ENCODE assay signal across 2 cellular contexts in genomic region chr22:38122616-38123015, GRCh38.
TF ChIP-seq lines count a peak whose summit lies in the region.

No MANE protein-coding gene starts in this region.

TF ChIP-seq in Ishikawa, 13 proteins besides CTCF, POLR2A, EP300 and RAD21:
- TF ChIP-seq TCF12 (IDR thresholded peaks at IDR 0.05; ENCODE audit: low read depth) (peak; percentile 67; the same call in 1 of the 2 replicates), FOXM1 (IDR thresholded peaks at IDR 0.05; ENCODE audit: borderline replicate concordance, low read depth) (no peak), MAX (IDR thresholded peaks at IDR 0.05) (no peak), TEAD4 (IDR thresholded peaks at IDR 0.05) (peak; percentile 88)

TF ChIP-seq in GM12878, 131 proteins besides CTCF, POLR2A, EP300 and RAD21:
- no peak for TF ChIP-seq EGR1 (IDR thresholded peaks at IDR 0.05; ENCODE audit: borderline replicate concordance in 1 of 2, low read depth in 2 of 2, low read length in 2 of 2)
- TF ChIP-seq, protein P1, sequence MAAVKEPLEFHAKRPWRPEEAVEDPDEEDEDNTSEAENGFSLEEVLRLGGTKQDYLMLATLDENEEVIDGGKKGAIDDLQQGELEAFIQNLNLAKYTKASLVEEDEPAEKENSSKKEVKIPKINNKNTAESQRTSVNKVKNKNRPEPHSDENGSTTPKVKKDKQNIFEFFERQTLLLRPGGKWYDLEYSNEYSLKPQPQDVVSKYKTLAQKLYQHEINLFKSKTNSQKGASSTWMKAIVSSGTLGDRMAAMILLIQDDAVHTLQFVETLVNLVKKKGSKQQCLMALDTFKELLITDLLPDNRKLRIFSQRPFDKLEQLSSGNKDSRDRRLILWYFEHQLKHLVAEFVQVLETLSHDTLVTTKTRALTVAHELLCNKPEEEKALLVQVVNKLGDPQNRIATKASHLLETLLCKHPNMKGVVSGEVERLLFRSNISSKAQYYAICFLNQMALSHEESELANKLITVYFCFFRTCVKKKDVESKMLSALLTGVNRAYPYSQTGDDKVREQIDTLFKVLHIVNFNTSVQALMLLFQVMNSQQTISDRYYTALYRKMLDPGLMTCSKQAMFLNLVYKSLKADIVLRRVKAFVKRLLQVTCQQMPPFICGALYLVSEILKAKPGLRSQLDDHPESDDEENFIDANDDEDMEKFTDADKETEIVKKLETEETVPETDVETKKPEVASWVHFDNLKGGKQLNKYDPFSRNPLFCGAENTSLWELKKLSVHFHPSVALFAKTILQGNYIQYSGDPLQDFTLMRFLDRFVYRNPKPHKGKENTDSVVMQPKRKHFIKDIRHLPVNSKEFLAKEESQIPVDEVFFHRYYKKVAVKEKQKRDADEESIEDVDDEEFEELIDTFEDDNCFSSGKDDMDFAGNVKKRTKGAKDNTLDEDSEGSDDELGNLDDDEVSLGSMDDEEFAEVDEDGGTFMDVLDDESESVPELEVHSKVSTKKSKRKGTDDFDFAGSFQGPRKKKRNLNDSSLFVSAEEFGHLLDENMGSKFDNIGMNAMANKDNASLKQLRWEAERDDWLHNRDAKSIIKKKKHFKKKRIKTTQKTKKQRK (IDR thresholded peaks at IDR 0.05; ENCODE audit: low read depth, low read length) = no peak
- TF ChIP-seq EZH2 (IDR thresholded peaks at IDR 0.05; ENCODE audit: borderline replicate concordance, control insufficient read depth, low read depth, low read length) = no peak
- TF ChIP-seq, protein P2, sequence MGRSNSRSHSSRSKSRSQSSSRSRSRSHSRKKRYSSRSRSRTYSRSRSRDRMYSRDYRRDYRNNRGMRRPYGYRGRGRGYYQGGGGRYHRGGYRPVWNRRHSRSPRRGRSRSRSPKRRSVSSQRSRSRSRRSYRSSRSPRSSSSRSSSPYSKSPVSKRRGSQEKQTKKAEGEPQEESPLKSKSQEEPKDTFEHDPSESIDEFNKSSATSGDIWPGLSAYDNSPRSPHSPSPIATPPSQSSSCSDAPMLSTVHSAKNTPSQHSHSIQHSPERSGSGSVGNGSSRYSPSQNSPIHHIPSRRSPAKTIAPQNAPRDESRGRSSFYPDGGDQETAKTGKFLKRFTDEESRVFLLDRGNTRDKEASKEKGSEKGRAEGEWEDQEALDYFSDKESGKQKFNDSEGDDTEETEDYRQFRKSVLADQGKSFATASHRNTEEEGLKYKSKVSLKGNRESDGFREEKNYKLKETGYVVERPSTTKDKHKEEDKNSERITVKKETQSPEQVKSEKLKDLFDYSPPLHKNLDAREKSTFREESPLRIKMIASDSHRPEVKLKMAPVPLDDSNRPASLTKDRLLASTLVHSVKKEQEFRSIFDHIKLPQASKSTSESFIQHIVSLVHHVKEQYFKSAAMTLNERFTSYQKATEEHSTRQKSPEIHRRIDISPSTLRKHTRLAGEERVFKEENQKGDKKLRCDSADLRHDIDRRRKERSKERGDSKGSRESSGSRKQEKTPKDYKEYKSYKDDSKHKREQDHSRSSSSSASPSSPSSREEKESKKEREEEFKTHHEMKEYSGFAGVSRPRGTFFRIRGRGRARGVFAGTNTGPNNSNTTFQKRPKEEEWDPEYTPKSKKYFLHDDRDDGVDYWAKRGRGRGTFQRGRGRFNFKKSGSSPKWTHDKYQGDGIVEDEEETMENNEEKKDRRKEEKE (IDR thresholded peaks at IDR 0.05) = no peak
- no peak for TF ChIP-seq RELB (IDR thresholded peaks at IDR 0.05; ENCODE audit: low read depth)
- no peak for TF ChIP-seq ESRRA (IDR thresholded peaks at IDR 0.05; ENCODE audit: low read length)
- TF ChIP-seq TBL1XR1 (IDR thresholded peaks at IDR 0.05; ENCODE audit: low read depth, low read length) = no peak
- no peak for TF ChIP-seq POU2F2 (IDR thresholded peaks at IDR 0.05; ENCODE audit: borderline replicate concordance, low read depth, low read length)
- TF ChIP-seq, protein P3, sequence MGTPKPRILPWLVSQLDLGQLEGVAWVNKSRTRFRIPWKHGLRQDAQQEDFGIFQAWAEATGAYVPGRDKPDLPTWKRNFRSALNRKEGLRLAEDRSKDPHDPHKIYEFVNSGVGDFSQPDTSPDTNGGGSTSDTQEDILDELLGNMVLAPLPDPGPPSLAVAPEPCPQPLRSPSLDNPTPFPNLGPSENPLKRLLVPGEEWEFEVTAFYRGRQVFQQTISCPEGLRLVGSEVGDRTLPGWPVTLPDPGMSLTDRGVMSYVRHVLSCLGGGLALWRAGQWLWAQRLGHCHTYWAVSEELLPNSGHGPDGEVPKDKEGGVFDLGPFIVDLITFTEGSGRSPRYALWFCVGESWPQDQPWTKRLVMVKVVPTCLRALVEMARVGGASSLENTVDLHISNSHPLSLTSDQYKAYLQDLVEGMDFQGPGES (IDR thresholded peaks at IDR 0.05) = no peak
- TF ChIP-seq MTA2 (IDR thresholded peaks at IDR 0.05; ENCODE audit: low read depth) = no peak
- no peak for TF ChIP-seq SIN3A (IDR thresholded peaks at IDR 0.05; ENCODE audit: low read depth, low read length)
- no peak for TF ChIP-seq SUPT20H (IDR thresholded peaks at IDR 0.05; ENCODE audit: borderline replicate concordance, control insufficient read depth, low read depth, low read length)
- TF ChIP-seq, protein P4, sequence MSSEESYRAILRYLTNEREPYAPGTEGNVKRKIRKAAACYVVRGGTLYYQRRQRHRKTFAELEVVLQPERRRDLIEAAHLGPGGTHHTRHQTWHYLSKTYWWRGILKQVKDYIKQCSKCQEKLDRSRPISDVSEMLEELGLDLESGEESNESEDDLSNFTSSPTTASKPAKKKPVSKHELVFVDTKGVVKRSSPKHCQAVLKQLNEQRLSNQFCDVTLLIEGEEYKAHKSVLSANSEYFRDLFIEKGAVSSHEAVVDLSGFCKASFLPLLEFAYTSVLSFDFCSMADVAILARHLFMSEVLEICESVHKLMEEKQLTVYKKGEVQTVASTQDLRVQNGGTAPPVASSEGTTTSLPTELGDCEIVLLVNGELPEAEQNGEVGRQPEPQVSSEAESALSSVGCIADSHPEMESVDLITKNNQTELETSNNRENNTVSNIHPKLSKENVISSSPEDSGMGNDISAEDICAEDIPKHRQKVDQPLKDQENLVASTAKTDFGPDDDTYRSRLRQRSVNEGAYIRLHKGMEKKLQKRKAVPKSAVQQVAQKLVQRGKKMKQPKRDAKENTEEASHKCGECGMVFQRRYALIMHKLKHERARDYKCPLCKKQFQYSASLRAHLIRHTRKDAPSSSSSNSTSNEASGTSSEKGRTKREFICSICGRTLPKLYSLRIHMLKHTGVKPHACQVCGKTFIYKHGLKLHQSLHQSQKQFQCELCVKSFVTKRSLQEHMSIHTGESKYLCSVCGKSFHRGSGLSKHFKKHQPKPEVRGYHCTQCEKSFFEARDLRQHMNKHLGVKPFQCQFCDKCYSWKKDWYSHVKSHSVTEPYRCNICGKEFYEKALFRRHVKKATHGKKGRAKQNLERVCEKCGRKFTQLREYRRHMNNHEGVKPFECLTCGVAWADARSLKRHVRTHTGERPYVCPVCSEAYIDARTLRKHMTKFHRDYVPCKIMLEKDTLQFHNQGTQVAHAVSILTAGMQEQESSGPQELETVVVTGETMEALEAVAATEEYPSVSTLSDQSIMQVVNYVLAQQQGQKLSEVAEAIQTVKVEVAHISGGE (CRISPR knock-in tag; IDR thresholded peaks at IDR 0.05) = no peak
TF ChIP-seq in GM12878: peak in this region for 0.
